1 cellular context compared by ENCODE assay signal in the genomic region with DNA sequence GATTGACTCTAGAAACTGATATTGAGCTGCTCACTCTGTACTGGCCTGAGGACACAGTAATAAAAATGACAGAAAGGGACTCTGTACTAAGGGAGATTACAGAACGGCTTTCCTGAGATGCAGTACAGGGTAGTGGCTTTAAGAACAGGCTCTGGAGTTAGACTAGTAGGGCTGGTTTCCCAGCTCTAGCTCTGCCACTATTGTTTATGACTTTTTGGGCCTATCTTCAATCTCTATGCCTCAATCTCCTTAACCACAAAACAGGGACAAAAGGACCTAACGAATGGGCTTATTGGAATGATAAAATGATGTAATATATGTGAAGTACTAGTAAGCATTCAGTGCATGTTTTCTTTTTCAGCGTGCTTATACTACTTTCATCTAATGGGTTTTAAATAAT.
TF ChIP-seq lines count a peak whose summit lies in the region.

No MANE protein-coding gene starts in this region.

TF ChIP-seq in SK-N-SH treated with all-trans-retinoic acid at 6 μM for 48 hours, 23 proteins besides CTCF, POLR2A, EP300 and RAD21 (continued from another document):
- TF ChIP-seq, protein P1, sequence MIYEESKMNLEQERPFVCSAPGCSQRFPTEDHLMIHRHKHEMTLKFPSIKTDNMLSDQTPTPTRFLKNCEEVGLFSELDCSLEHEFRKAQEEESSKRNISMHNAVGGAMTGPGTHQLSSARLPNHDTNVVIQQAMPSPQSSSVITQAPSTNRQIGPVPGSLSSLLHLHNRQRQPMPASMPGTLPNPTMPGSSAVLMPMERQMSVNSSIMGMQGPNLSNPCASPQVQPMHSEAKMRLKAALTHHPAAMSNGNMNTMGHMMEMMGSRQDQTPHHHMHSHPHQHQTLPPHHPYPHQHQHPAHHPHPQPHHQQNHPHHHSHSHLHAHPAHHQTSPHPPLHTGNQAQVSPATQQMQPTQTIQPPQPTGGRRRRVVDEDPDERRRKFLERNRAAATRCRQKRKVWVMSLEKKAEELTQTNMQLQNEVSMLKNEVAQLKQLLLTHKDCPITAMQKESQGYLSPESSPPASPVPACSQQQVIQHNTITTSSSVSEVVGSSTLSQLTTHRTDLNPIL (CRISPR knock-in tag; IDR thresholded peaks at IDR 0.05; ENCODE audit: low read depth), result no peak
